ENCODE assay signal across 7 cellular contexts in genomic region chr4:23408917-23409316, GRCh38.
DNase-seq lines count a peak whose midpoint lies in the region; ATAC-seq and TF ChIP-seq lines count a peak whose summit lies in the region.
"Not testable (repeated sequence)": the region's sequence is repeated elsewhere in the genome, so short reads cannot be mapped to it uniquely, and the experiment has no call there.

No MANE protein-coding gene starts in this region.

- peak; percentile 21 to 27 for ATAC-seq in activated CD4-positive, CD25-positive, alpha-beta regulatory T cell treated with anti-CD3 and anti-CD28 coated beads, Interleukin-2, amount 50 U/mL, for 24 hours
- ATAC-seq in activated CD8-positive, alpha-beta T cell treated with anti-CD3 and anti-CD28 coated beads for 36 hours: peak; percentile 77
- peak; percentile 24 for ATAC-seq in activated T-helper 17 cell treated with anti-CD3 and anti-CD28 coated beads, Interleukin-2, amount 50 U/mL, for 72 hours (replicated peaks)
- ATAC-seq in activated naive CD8-positive, alpha-beta T cell treated with anti-CD3 and anti-CD28 coated beads, Interleukin-2, amount 50 U/mL, for 24 hours: peak; percentile 46

- H3K36me3 Mint-ChIP-seq in activated CD8-positive, alpha-beta T cell treated with anti-CD3 and anti-CD28 coated beads for 36 hours (ENCODE audit: low read depth); activated T-helper 17 cell treated with anti-CD3 and anti-CD28 coated beads, Interleukin-2, amount 50 U/mL, for 72 hours (ENCODE audit: low read depth); activated naive CD4-positive, alpha-beta T cell treated with anti-CD3 and anti-CD28 coated beads, Interleukin-2, amount 50 U/mL, for 24 hours; activated naive CD8-positive, alpha-beta T cell treated with anti-CD3 and anti-CD28 coated beads, Interleukin-2, amount 50 U/mL, for 24 hours (ENCODE audit: low read depth): not testable (repeated sequence)

- CTCF ChIA-PET in activated CD8-positive, alpha-beta T cell treated with anti-CD3 and anti-CD28 coated beads for 36 hours (lab: Charles Lee): not testable (repeated sequence)

- POLR2A ChIA-PET in activated CD8-positive, alpha-beta T cell treated with anti-CD3 and anti-CD28 coated beads for 36 hours (lab: Charles Lee): not testable (repeated sequence)

- H3K9me3 Mint-ChIP-seq in activated CD8-positive, alpha-beta T cell treated with anti-CD3 and anti-CD28 coated beads for 36 hours; activated naive CD4-positive, alpha-beta T cell treated with anti-CD3 and anti-CD28 coated beads, Interleukin-2, amount 50 U/mL, for 24 hours: not testable (repeated sequence)
- peaks cover 12% of the 10 kb centered on the region for H3K9me3 Mint-ChIP-seq in activated T-helper 17 cell treated with anti-CD3 and anti-CD28 coated beads, Interleukin-2, amount 50 U/mL, for 72 hours
- peaks cover 21% of the 10 kb centered on the region for H3K9me3 Mint-ChIP-seq in activated naive CD8-positive, alpha-beta T cell treated with anti-CD3 and anti-CD28 coated beads, Interleukin-2, amount 50 U/mL, for 24 hours

- not testable (repeated sequence) for H3K27ac Mint-ChIP-seq in activated CD8-positive, alpha-beta T cell treated with anti-CD3 and anti-CD28 coated beads for 36 hours; activated T-helper 17 cell treated with anti-CD3 and anti-CD28 coated beads, Interleukin-2, amount 50 U/mL, for 72 hours
- H3K27ac Mint-ChIP-seq in activated naive CD4-positive, alpha-beta T cell treated with anti-CD3 and anti-CD28 coated beads, Interleukin-2, amount 50 U/mL, for 24 hours: peak overlapping the region; percentile 20
- H3K27ac Mint-ChIP-seq in activated naive CD8-positive, alpha-beta T cell treated with anti-CD3 and anti-CD28 coated beads, Interleukin-2, amount 50 U/mL, for 24 hours: peak overlapping the region; percentile 1

- not testable (repeated sequence) for TF ChIP-seq CTCF in activated CD8-positive, alpha-beta T cell treated with anti-CD3 and anti-CD28 coated beads for 36 hours (IDR thresholded peaks at IDR 0.05)

- peak; percentile 6 for DNase-seq in CD1c-positive myeloid dendritic cell (ENCODE audit: extremely low spot score)
- peak; percentile 22 for DNase-seq in activated CD8-positive, alpha-beta T cell treated with anti-CD3 and anti-CD28 coated beads for 36 hours
- DNase-seq in activated naive CD8-positive, alpha-beta T cell treated with anti-CD3 and anti-CD28 coated beads, Interleukin-2, amount 50 U/mL, for 24 hours: peak; percentile 6
- DNase-seq in stimulated activated CD4-positive, alpha-beta T cell treated with anti-CD3 and anti-CD28 coated beads, Interleukin-2, amount 100 ng/mL, for 4 hours (ENCODE audit: low read depth): peak; percentile 1

- intact Hi-C loops in activated CD8-positive, alpha-beta T cell treated with anti-CD3 and anti-CD28 coated beads for 36 hours (cut with micrococcal nuclease): not testable (repeated sequence)

- H3K4me1 Mint-ChIP-seq in activated CD8-positive, alpha-beta T cell treated with anti-CD3 and anti-CD28 coated beads for 36 hours (ENCODE audit: low read depth); activated T-helper 17 cell treated with anti-CD3 and anti-CD28 coated beads, Interleukin-2, amount 50 U/mL, for 72 hours; activated naive CD4-positive, alpha-beta T cell treated with anti-CD3 and anti-CD28 coated beads, Interleukin-2, amount 50 U/mL, for 24 hours; activated naive CD8-positive, alpha-beta T cell treated with anti-CD3 and anti-CD28 coated beads, Interleukin-2, amount 50 U/mL, for 24 hours: not testable (repeated sequence)

- H3K4me3 Mint-ChIP-seq in activated CD8-positive, alpha-beta T cell treated with anti-CD3 and anti-CD28 coated beads for 36 hours; activated T-helper 17 cell treated with anti-CD3 and anti-CD28 coated beads, Interleukin-2, amount 50 U/mL, for 72 hours; activated naive CD4-positive, alpha-beta T cell treated with anti-CD3 and anti-CD28 coated beads, Interleukin-2, amount 50 U/mL, for 24 hours; activated naive CD8-positive, alpha-beta T cell treated with anti-CD3 and anti-CD28 coated beads, Interleukin-2, amount 50 U/mL, for 24 hours: not testable (repeated sequence)

- H3K27me3 Mint-ChIP-seq in activated CD8-positive, alpha-beta T cell treated with anti-CD3 and anti-CD28 coated beads for 36 hours; activated T-helper 17 cell treated with anti-CD3 and anti-CD28 coated beads, Interleukin-2, amount 50 U/mL, for 72 hours; activated naive CD4-positive, alpha-beta T cell treated with anti-CD3 and anti-CD28 coated beads, Interleukin-2, amount 50 U/mL, for 24 hours; activated naive CD8-positive, alpha-beta T cell treated with anti-CD3 and anti-CD28 coated beads, Interleukin-2, amount 50 U/mL, for 24 hours: not testable (repeated sequence)

Comparison
In these comparisons a context has a peak if more than half of its experiments do, and no peak if none do; other contexts are left out.
1. Peak in every context shown above with its lines: DNase-seq and ATAC-seq.
2. ATAC-seq: peak in every context shown above with its lines; median percentile 77 in activated CD8-positive, alpha-beta T cell treated with anti-CD3 and anti-CD28 coated beads for 36 hours; 46 in activated naive CD8-positive, alpha-beta T cell treated with anti-CD3 and anti-CD28 coated beads, Interleukin-2, amount 50 U/mL, for 24 hours; 24 in activated CD4-positive, CD25-positive, alpha-beta regulatory T cell treated with anti-CD3 and anti-CD28 coated beads, Interleukin-2, amount 50 U/mL, for 24 hours; 24 in activated T-helper 17 cell treated with anti-CD3 and anti-CD28 coated beads, Interleukin-2, amount 50 U/mL, for 72 hours.